16 cellular contexts compared by ENCODE assay signal in the genomic region with DNA sequence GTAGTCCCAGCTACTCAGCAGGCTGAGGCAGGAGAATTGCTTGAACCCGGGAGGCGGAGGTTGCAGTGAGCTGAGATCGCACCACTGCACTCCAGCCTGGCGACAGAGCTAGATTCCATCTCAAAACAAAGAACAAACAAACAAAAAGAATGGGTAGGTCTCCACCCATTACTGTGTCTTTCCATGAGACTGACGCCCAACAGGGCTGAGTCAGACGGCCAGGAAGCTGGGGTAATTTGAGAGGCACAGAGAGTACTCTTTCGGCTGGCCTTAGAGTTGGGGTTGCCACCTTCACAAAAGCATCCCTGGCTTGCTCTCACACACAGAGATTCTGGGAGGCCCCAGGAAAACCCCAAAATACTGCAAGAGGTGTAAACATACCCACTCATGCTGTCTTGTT.
DNase-seq lines count a peak whose midpoint lies in the region; ATAC-seq and TF ChIP-seq lines count a peak whose summit lies in the region.
"Had no signal": no experiment of that assay in that cellular context is flagged by ENCODE, and none has a peak within 500 bp of the region (broad histone marks: within the 10 kb centered on the region; RNA-seq: fewer than 3 reads in every experiment).

No MANE protein-coding gene starts in this region.

- H3K9ac ChIP-seq in smooth muscle cell (ENCODE audit: low read depth), result no peak overlapping the region

- no peak overlapping the region for H3K27ac Mint-ChIP-seq in activated T-helper 2 cell treated with anti-CD3 and anti-CD28 coated beads, Interferon-gamma antibody, Interleukin-2, Interleukin-4, amounts not matched to agents 10 μg/mL and 5 μg/mL and 100 μg/mL, durations not matched to agents 14 hours and 24 hours and 36 hours
- H3K27ac Mint-ChIP-seq: activated T-cell treated with anti-CD3 and anti-CD28 coated beads, Interleukin-2, amount 50 U/mL, for 72 hours; T-cell had no signal

- H3K36me3 Mint-ChIP-seq in activated T-helper 2 cell treated with anti-CD3 and anti-CD28 coated beads, Interferon-gamma antibody, Interleukin-2, Interleukin-4, amounts not matched to agents 10 μg/mL and 5 μg/mL and 100 μg/mL, durations not matched to agents 14 hours and 24 hours and 36 hours (ENCODE audit: low read depth), result no peaks in the 10 kb centered on the region
- H3K36me3 Mint-ChIP-seq: T-cell had no signal

- 76% methylated on average over 7 of the region's 7 CpGs for WGBS in smooth muscle cell (ENCODE audit: low lambda C conversion rate)

- peaks cover 1% of the 10 kb centered on the region for H3K4me1 Mint-ChIP-seq in activated T-helper 2 cell treated with anti-CD3 and anti-CD28 coated beads, Interferon-gamma antibody, Interleukin-2, Interleukin-4, amounts not matched to agents 10 μg/mL and 5 μg/mL and 100 μg/mL, durations not matched to agents 14 hours and 24 hours and 36 hours (ENCODE audit: low read depth)
- H3K4me1 Mint-ChIP-seq: T-cell had no signal

- DNase-seq in NCI-H2196 (lab: John Stamatoyannopoulos, UW; ENCODE audit: unreplicated experiment) (peak; percentile 17), NCI-H2196 treated with DMSO at 0.1 percent for 48 hours (lab: John Stamatoyannopoulos, UW; ENCODE audit: unreplicated experiment) (no peak), NCI-H748 (lab: John Stamatoyannopoulos, UW; ENCODE audit: unreplicated experiment) (peak; percentile 40), choroid plexus epithelial cell (ENCODE audit: low read depth) (peak; percentile 80), smooth muscle cell (lab: John Stamatoyannopoulos, UW; ENCODE audit: unreplicated experiment) (no peak), UCSD-AML1 (lab: John Stamatoyannopoulos, UW; ENCODE audit: unreplicated experiment) (no peak)
- DNase-seq in activated T-helper 2 cell treated with anti-CD3 and anti-CD28 coated beads, Interferon-gamma antibody, Interleukin-2, Interleukin-4, amounts not matched to agents 10 μg/mL and 5 μg/mL and 100 μg/mL, durations not matched to agents 14 hours and 24 hours and 36 hours (ENCODE audit: low spot score), result no peak
- DNase-seq: activated T-cell treated with anti-CD3 and anti-CD28 coated beads, Interleukin-2, amount 50 U/mL, for 72 hours; Kasumi-1; left ventricle myocardium inferior; NCI-H1930; T-cell; testis had no signal

- ATAC-seq in HG02870 (IDR thresholded peaks at IDR 0.05; ENCODE audit: unreplicated experiment), result no peak
- ATAC-seq: activated T-cell treated with anti-CD3 and anti-CD28 coated beads, Interleukin-2, amount 50 U/mL, for 72 hours; T-cell had no signal

- H4K20me1 ChIP-seq in smooth muscle cell (ENCODE audit: low read depth), result no peaks in the 10 kb centered on the region

- no peaks in the 10 kb centered on the region for H3K9me3 ChIP-seq in smooth muscle cell (replicated peaks; ENCODE audit: low read depth)
- H3K9me3 ChIP-seq: left ventricle myocardium inferior, testis had no signal

- H3K4me2 ChIP-seq in smooth muscle cell, result no peak overlapping the region

- H3K27me3 ChIP-seq in smooth muscle cell (ENCODE audit: low read depth), result no peaks in the 10 kb centered on the region
- H3K27me3 ChIP-seq: neutrophil, testis had no signal

- intact Hi-C loops in activated T-helper 2 cell treated with anti-CD3 and anti-CD28 coated beads, Interferon-gamma antibody, Interleukin-2, Interleukin-4, amounts not matched to agents 10 μg/mL and 5 μg/mL and 100 μg/mL, durations not matched to agents 14 hours and 24 hours and 36 hours (cut with micrococcal nuclease), result no loop called here

- H3K36me3 ChIP-seq in smooth muscle cell (ENCODE audit: low read depth), result no peaks in the 10 kb centered on the region
- H3K36me3 ChIP-seq: neutrophil had no signal

- H2AFZ ChIP-seq in smooth muscle cell (ENCODE audit: low read depth), result no peak overlapping the region

- peak overlapping the region; percentile 48 for H3K27ac ChIP-seq in smooth muscle cell (ENCODE audit: low read depth)
- H3K27ac ChIP-seq: left ventricle myocardium inferior, neutrophil, testis had no signal

- H3K27me3 Mint-ChIP-seq in activated T-helper 2 cell treated with anti-CD3 and anti-CD28 coated beads, Interferon-gamma antibody, Interleukin-2, Interleukin-4, amounts not matched to agents 10 μg/mL and 5 μg/mL and 100 μg/mL, durations not matched to agents 14 hours and 24 hours and 36 hours (ENCODE audit: low read depth), result no peaks in the 10 kb centered on the region

- TF ChIP-seq CTCF in choroid plexus epithelial cell (conservative IDR thresholded peaks at IDR 0.05; ENCODE audit: low read depth, low read length) (no peak), smooth muscle cell (IDR thresholded peaks at IDR 0.05; ENCODE audit: borderline replicate concordance, insufficient read depth, poor library complexity, severe bottlenecking) (no peak)

- no peaks in the 10 kb centered on the region for H3F3A ChIP-seq in smooth muscle cell (ENCODE audit: low read depth)

- no peaks in the 10 kb centered on the region for H3K79me2 ChIP-seq in smooth muscle cell (ENCODE audit: low read depth)

- H3K4me3 ChIP-seq in choroid plexus epithelial cell (ENCODE audit: low read depth, low read length) (no peak overlapping the region), smooth muscle cell (no peak overlapping the region)
- H3K4me3 ChIP-seq: left ventricle myocardium inferior, skin epidermis, testis had no signal

- no peak overlapping the region for H3K4me3 Mint-ChIP-seq in activated T-helper 2 cell treated with anti-CD3 and anti-CD28 coated beads, Interferon-gamma antibody, Interleukin-2, Interleukin-4, amounts not matched to agents 10 μg/mL and 5 μg/mL and 100 μg/mL, durations not matched to agents 14 hours and 24 hours and 36 hours (ENCODE audit: low read depth)
- H3K4me3 Mint-ChIP-seq: activated T-cell treated with anti-CD3 and anti-CD28 coated beads, Interleukin-2, amount 50 U/mL, for 72 hours; T-cell had no signal

- H3K4me1 ChIP-seq in smooth muscle cell (ENCODE audit: low read depth), result no peaks in the 10 kb centered on the region
- H3K4me1 ChIP-seq: left ventricle myocardium inferior, testis had no signal

- no peaks in the 10 kb centered on the region for H3K9me3 Mint-ChIP-seq in activated T-helper 2 cell treated with anti-CD3 and anti-CD28 coated beads, Interferon-gamma antibody, Interleukin-2, Interleukin-4, amounts not matched to agents 10 μg/mL and 5 μg/mL and 100 μg/mL, durations not matched to agents 14 hours and 24 hours and 36 hours
- H3K9me3 Mint-ChIP-seq: activated T-cell treated with anti-CD3 and anti-CD28 coated beads, Interleukin-2, amount 50 U/mL, for 72 hours had no signal

Comparison
In these comparisons a context has a peak if more than half of its experiments do, and no peak if none do; other contexts are left out.
1. DNase-seq: peak in NCI-H2196 (single experiment), NCI-H748 (single experiment) and choroid plexus epithelial cell (single experiment); none in NCI-H2196 treated with DMSO at 0.1 percent for 48 hours (single experiment), smooth muscle cell (single experiment), activated T-helper 2 cell treated with anti-CD3 and anti-CD28 coated beads, Interferon-gamma antibody, Interleukin-2, Interleukin-4, amounts not matched to agents 10 μg/mL and 5 μg/mL and 100 μg/mL, durations not matched to agents 14 hours and 24 hours and 36 hours (single experiment) and UCSD-AML1 (single experiment).